ENCODE assay signal across 17 cellular contexts in the genomic region with DNA sequence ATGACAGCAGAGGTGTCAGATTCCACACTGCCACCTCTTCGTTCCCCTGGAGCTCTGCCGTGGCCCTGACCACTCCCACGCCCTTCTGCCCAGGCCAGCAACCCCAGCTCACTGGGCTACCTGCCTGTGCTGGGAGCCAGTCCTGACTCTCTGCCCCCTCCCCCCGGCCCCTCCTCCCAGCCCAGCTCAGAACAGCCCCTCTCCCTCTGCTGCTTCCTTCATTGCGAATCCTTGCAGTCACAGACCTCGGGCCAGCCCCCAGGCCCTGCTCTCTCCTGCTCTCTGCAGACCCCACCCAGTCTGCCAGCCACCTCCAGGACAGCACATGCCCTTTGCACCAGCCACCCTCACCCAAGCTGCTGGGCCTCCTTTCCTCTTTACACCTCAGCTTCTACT.
DNase-seq lines count a peak whose midpoint lies in the region; ATAC-seq and TF ChIP-seq lines count a peak whose summit lies in the region.
"Had no signal": no experiment of that assay in that cellular context is flagged by ENCODE, and none has a peak within 500 bp of the region (broad histone marks: within the 10 kb centered on the region; RNA-seq: fewer than 3 reads in every experiment).

No MANE protein-coding gene starts in this region.

- no peak overlapping the region for H4K5ac ChIP-seq in H9 (ENCODE audit: insufficient read length, low read depth, low read length)

- H2AK5ac ChIP-seq in H9 (ENCODE audit: insufficient read length, low read length), result no peak overlapping the region
- no peak overlapping the region for H2AK5ac ChIP-seq in neuronal stem cell (ENCODE audit: low read depth, low read length)

- peak overlapping the region in 2 of 3 experiments; percentile 81 to 92; a peak in 4 of 7 replicates for H3K27ac Mint-ChIP-seq in H9
- H3K27ac Mint-ChIP-seq: CD8-positive, alpha-beta memory T cell had no signal

- no CpG with 5 or more reads among the region's 6 CpGs for WGBS in H9 (ENCODE audit: extremely low coverage, insufficient read length, low lambda C conversion rate)
- no CpG with 5 or more reads among the region's 6 CpGs for WGBS in neuronal stem cell (ENCODE audit: extremely low coverage in 2 of 2, insufficient read length in 2 of 2, insufficient replicate concordance in 1 of 2), 2 donors

- H3K9ac ChIP-seq in BLaER1 (peak overlapping the region; percentile 81), H9 (ENCODE audit: extremely low read depth, insufficient read length, low read length) (no peak overlapping the region), neuronal stem cell (ENCODE audit: low read depth, low read length, poor library complexity) (no peak overlapping the region)
- H3K9ac ChIP-seq: SK-N-SH had no signal

- H3K56ac ChIP-seq in H9 (ENCODE audit: insufficient read length, low read depth, low read length), result no peak overlapping the region

- H2BK15ac ChIP-seq in H9 (ENCODE audit: low read depth, low read length), result no peak overlapping the region
- H2BK15ac ChIP-seq in neuronal stem cell (ENCODE audit: low read length), result no peak overlapping the region

- no peaks in the 10 kb centered on the region for H3K9me3 ChIP-seq in BLaER1
- no peaks in the 10 kb centered on the region for H3K9me3 ChIP-seq in H9 (ENCODE audit: control insufficient read depth, low read depth, low read length)
- no peaks in the 10 kb centered on the region for H3K9me3 ChIP-seq in neuronal stem cell (replicated peaks in 1 of 2; ENCODE audit: control insufficient read depth in 2 of 2, insufficient read depth in 1 of 2, low read depth in 1 of 2, low read length in 2 of 2)
- H3K9me3 ChIP-seq: SK-N-SH had no signal

- H3K79me2 ChIP-seq in H9 (ENCODE audit: insufficient read depth, low read length), result no peaks in the 10 kb centered on the region

- TF ChIP-seq CTCF in H9 (conservative IDR thresholded peaks at IDR 0.05), result no peak

- H4K8ac ChIP-seq in H9 (replicated peaks; ENCODE audit: insufficient read length, low read depth, low read length) (no peak overlapping the region), neuronal stem cell (ENCODE audit: low read depth, low read length) (no peak overlapping the region)

- H3K4me2 ChIP-seq in BLaER1 (peak overlapping the region; percentile 97), H9 (ENCODE audit: insufficient read depth, insufficient read length, low read length) (no peak overlapping the region), neuronal stem cell (ENCODE audit: insufficient read depth, low read length, poor library complexity, severe bottlenecking) (no peak overlapping the region)
- H3K4me2 ChIP-seq: SK-N-SH had no signal

- H3K36me3 ChIP-seq in BLaER1 (0 out of 2 replicates have a peak, but pooled peaks cover 4% of the 10 kb centered on the region), neuronal stem cell (replicated peaks in 1 of 2; ENCODE audit: control insufficient read depth in 2 of 2, insufficient read depth in 2 of 2, low read length in 2 of 2) (no peaks in the 10 kb centered on the region)

- H3T11ph ChIP-seq in H9 (ENCODE audit: low read length), result no peak overlapping the region

- H2BK120ac ChIP-seq in H9 (ENCODE audit: low read depth, low read length, poor library complexity, severe bottlenecking) (no peak overlapping the region), neuronal stem cell (ENCODE audit: low read depth, low read length) (no peak overlapping the region)

- no peak for ATAC-seq in GM18909 (IDR thresholded peaks at IDR 0.05; ENCODE audit: poor library complexity, unreplicated experiment)

- H2AFZ ChIP-seq in H9 (ENCODE audit: low read length), result no peak overlapping the region
- no peak overlapping the region for H2AFZ ChIP-seq in neuronal stem cell (ENCODE audit: low read length)

- no peaks in the 10 kb centered on the region for H4K20me1 ChIP-seq in BLaER1
- no peaks in the 10 kb centered on the region for H4K20me1 ChIP-seq in H9 (ENCODE audit: control insufficient read depth, insufficient read depth, insufficient read length)

- H3K4me3 Mint-ChIP-seq in H9, result no peak overlapping the region
- H3K4me3 Mint-ChIP-seq: CD8-positive, alpha-beta memory T cell had no signal

- H3K4me1 Mint-ChIP-seq in H9, result peaks cover 28 to 30% of the 10 kb centered on the region in 2 experiments
- H3K4me1 Mint-ChIP-seq: CD8-positive, alpha-beta memory T cell had no signal

- H3K14ac ChIP-seq in H9 (ENCODE audit: insufficient read depth, low read length) (no peak overlapping the region; the same call in 1 of the 2 replicates), neuronal stem cell (ENCODE audit: low read length) (no peak overlapping the region)

- no peak overlapping the region for H3K4ac ChIP-seq in H9 (ENCODE audit: low read depth, low read length)
- H3K4ac ChIP-seq in neuronal stem cell (ENCODE audit: low read length), result no peak overlapping the region

- H3K23me2 ChIP-seq in H9 (ENCODE audit: insufficient read length, low read depth, low read length, poor library complexity, severe bottlenecking), result no peaks in the 10 kb centered on the region

- no peaks in the 10 kb centered on the region for H3K79me1 ChIP-seq in H9 (ENCODE audit: insufficient read depth, low read depth, low read length, poor library complexity, severe bottlenecking)
- H3K79me1 ChIP-seq in neuronal stem cell (ENCODE audit: low read depth, low read length), result no peaks in the 10 kb centered on the region

- H2BK20ac ChIP-seq in H9 (ENCODE audit: low read depth, low read length, poor library complexity, severe bottlenecking), result no peak overlapping the region

- H3K4me3 ChIP-seq in BLaER1, result peak overlapping the region; percentile 63
- H3K4me3 ChIP-seq in neuronal stem cell (ENCODE audit: low read length in 2 of 2), result no peak overlapping the region

- H3K27me3 ChIP-seq in BLaER1, result no peaks in the 10 kb centered on the region
- H3K27me3 ChIP-seq in H9 (ENCODE audit: insufficient read depth, low read length), result no peaks in the 10 kb centered on the region
- H3K27me3 ChIP-seq in neuronal stem cell (ENCODE audit: control insufficient read depth in 3 of 3, insufficient read depth in 3 of 3, low read depth in 1 of 3, low read length in 3 of 3), result no peaks in the 10 kb centered on the region

- H3K27ac ChIP-seq in BLaER1, result peak overlapping the region; percentile 92
- H3K27ac ChIP-seq in H9 (ENCODE audit: insufficient read length, low read depth, low read length), result no peak overlapping the region
- H3K27ac ChIP-seq in neuronal stem cell (replicated peaks; ENCODE audit: low read length), result no peak overlapping the region

- peak; percentile 67 for DNase-seq in H9
- peak; percentile 71 for DNase-seq in islet precursor cell
- no peak for DNase-seq in neuronal stem cell (ENCODE audit: low spot score)
- no peak for DNase-seq in activated T-cell treated with anti-CD3 and anti-CD28 coated beads for 4 hours
- DNase-seq in stimulated activated naive CD4-positive, alpha-beta T cell (lab: John Stamatoyannopoulos, UW), result no peak
- DNase-seq in DMS79 treated with DMSO at 0.1 percent for 48 hours (lab: John Stamatoyannopoulos, UW), result no peak
- DNase-seq: CD8-positive, alpha-beta memory T cell; DND-41; GOT3; KG1; NCI-H1694 treated with DMSO at 0.1 percent for 48 hours; NCI-H226; NCI-H524 treated with DMSO at 0.1 percent for 48 hours; SHP77 treated with DMSO at 0.1 percent for 48 hours; SK-N-SH had no signal

- no peak overlapping the region for H2BK12ac ChIP-seq in H9 (ENCODE audit: insufficient read length, low read depth, low read length)
- peak overlapping the region; percentile 53 for H2BK12ac ChIP-seq in neuronal stem cell (ENCODE audit: low read length)

- no peak overlapping the region for H3K18ac ChIP-seq in H9 (ENCODE audit: insufficient read length, low read depth, low read length)
- H3K18ac ChIP-seq in neuronal stem cell (ENCODE audit: low read length), result peak overlapping the region; percentile 76

- no peaks in the 10 kb centered on the region; the same call in 1 of the 2 replicates for H3K27me3 Mint-ChIP-seq in H9 (ENCODE audit: low read depth)

- H4K91ac ChIP-seq in H9 (ENCODE audit: insufficient read length, low read depth, low read length) (no peak overlapping the region), neuronal stem cell (ENCODE audit: low read depth, low read length, poor library complexity) (no peak overlapping the region)

- H2BK5ac ChIP-seq in H9 (ENCODE audit: insufficient read length, low read length) (no peak overlapping the region), neuronal stem cell (ENCODE audit: low read length) (no peak overlapping the region)

- no peaks in the 10 kb centered on the region for H3K36me3 Mint-ChIP-seq in H9 (ENCODE audit: insufficient read depth in 1 of 3, low read depth in 3 of 3)
- H3K36me3 Mint-ChIP-seq: CD8-positive, alpha-beta memory T cell had no signal

- peaks cover 100% of the 10 kb centered on the region for H3K4me1 ChIP-seq in BLaER1
- H3K4me1 ChIP-seq in H9 (ENCODE audit: insufficient read depth, low read length), result no peaks in the 10 kb centered on the region; the same call in 1 of the 2 replicates
- peaks cover 0 to 13% of the 10 kb centered on the region in 2 donors for H3K4me1 ChIP-seq in neuronal stem cell (ENCODE audit: control insufficient read depth in 2 of 2, insufficient read depth in 1 of 2, low read depth in 1 of 2, low read length in 2 of 2)

- no peaks in the 10 kb centered on the region for H3K9me3 Mint-ChIP-seq in H9

- H3K23ac ChIP-seq in H9 (ENCODE audit: insufficient read length, low read depth, low read length) (no peak overlapping the region), neuronal stem cell (ENCODE audit: low read depth, low read length, poor library complexity) (no peak overlapping the region)

Comparison
In these comparisons a context has a peak if more than half of its experiments do, and no peak if none do; other contexts are left out.
1. DNase-seq: peak in H9 (single experiment) and islet precursor cell (single experiment); none in neuronal stem cell (single experiment), activated T-cell treated with anti-CD3 and anti-CD28 coated beads for 4 hours (single experiment), stimulated activated naive CD4-positive, alpha-beta T cell (0 of 6) and DMS79 treated with DMSO at 0.1 percent for 48 hours (single experiment).